ENCODE assay signal across 14 cellular contexts in genomic region chr11:116420770-116421528, GRCh38.
DNase-seq lines count a peak whose midpoint lies in the region; ATAC-seq and TF ChIP-seq lines count a peak whose summit lies in the region.
"Had no signal": no experiment of that assay in that cellular context is flagged by ENCODE, and none has a peak within 500 bp of the region (broad histone marks: within the 10 kb centered on the region; RNA-seq: fewer than 3 reads in every experiment).

No MANE protein-coding gene starts in this region.

- TF ChIP-seq CTCF in Peyer's patch (IDR thresholded peaks at IDR 0.05) (no peak), fibroblast of mammary gland (conservative IDR thresholded peaks at IDR 0.05; ENCODE audit: control insufficient read depth, insufficient read depth, low read depth, low read length) (no peak), heart right ventricle (IDR thresholded peaks at IDR 0.05) (no peak)

- 76 to 80% methylated on average over 9 of the region's 9 CpGs for WGBS in heart right ventricle, 2 donors

- H3K9me3 ChIP-seq in MG63: no peaks in the 10 kb centered on the region
- H3K9me3 ChIP-seq in Peyer's patch: no peaks in the 10 kb centered on the region
- no peaks in the 10 kb centered on the region for H3K9me3 ChIP-seq in heart right ventricle

- no peak for TF ChIP-seq POLR2A in Peyer's patch (IDR thresholded peaks at IDR 0.05)

- peaks cover 0 to 26% (median 0%) of the 10 kb centered on the region in 4 donors for H3K4me1 ChIP-seq in Peyer's patch
- no peaks in the 10 kb centered on the region for H3K4me1 ChIP-seq in heart right ventricle

- H3K27me3 ChIP-seq in MG63 (no peaks in the 10 kb centered on the region), Peyer's patch (no peaks in the 10 kb centered on the region), heart right ventricle (peaks cover 0 to 24% (median 6%) of the 10 kb centered on the region in 7 donors)

- H3K27ac ChIP-seq in Peyer's patch (peak overlapping the region in 2 of 4 donors; percentile 47 to 73), heart right ventricle (no peak overlapping the region)

- intact Hi-C loops in heart right ventricle (cut with DNase I): no loop called here

- no peaks in the 10 kb centered on the region for H3K36me3 ChIP-seq in MG63
- no peaks in the 10 kb centered on the region for H3K36me3 ChIP-seq in Peyer's patch
- H3K36me3 ChIP-seq in heart right ventricle: no peaks in the 10 kb centered on the region

- H3K4me3 ChIP-seq in MG63: no peak overlapping the region
- H3K4me3 ChIP-seq in Peyer's patch: no peak overlapping the region
- H3K4me3 ChIP-seq in fibroblast of mammary gland (ENCODE audit: control insufficient read depth, low read depth, low read length): no peak overlapping the region
- no peak overlapping the region for H3K4me3 ChIP-seq in heart right ventricle

- ATAC-seq in GM21717 (IDR thresholded peaks at IDR 0.05; ENCODE audit: unreplicated experiment) (no peak), heart right ventricle (no peak), GM18502 (IDR thresholded peaks at IDR 0.05; ENCODE audit: poor library complexity, unreplicated experiment) (no peak)
- ATAC-seq: stimulated activated naive CD8-positive, alpha-beta T cell treated with anti-CD3 and anti-CD28 coated beads, Interleukin-15, Interleukin-2, amounts not matched to agents 100 U/mL and 50 U/mL, for 24 hours had no signal

- peak; percentile 49 for DNase-seq in COLO668 (lab: John Stamatoyannopoulos, UW; ENCODE audit: unreplicated experiment)
- peak; percentile 56 for DNase-seq in MG63
- peak in 2 of 3 donors; percentile 75 to 84 for DNase-seq in Peyer's patch
- DNase-seq in fibroblast of mammary gland (ENCODE audit: low read depth): peak; percentile 11
- DNase-seq in DMS 273 treated with DMSO at 0.1 percent for 48 hours (lab: John Stamatoyannopoulos, UW): no peak
- no peak for DNase-seq in heart right ventricle
- DNase-seq: activated T-cell treated with anti-CD3 and anti-CD28 coated beads for 4 hours; GF-D8; Kasumi-1; NCI-H446; stimulated activated CD4-positive, alpha-beta T cell treated with anti-CD3 and anti-CD28 coated beads, Interleukin-4, amount 100 ng/mL, for 24 hours; stimulated activated naive CD8-positive, alpha-beta T cell treated with anti-CD3 and anti-CD28 coated beads, Interleukin-15, Interleukin-2, amounts not matched to agents 100 U/mL and 50 U/mL, for 24 hours had no signal

Comparison
In these comparisons a context has a peak if more than half of its experiments do, and no peak if none do; other contexts are left out.
1. DNase-seq: peak in COLO668 (single experiment), MG63 (single experiment), Peyer's patch (2 of 3) and fibroblast of mammary gland (single experiment); none in DMS 273 treated with DMSO at 0.1 percent for 48 hours (single experiment) and heart right ventricle (0 of 2).